ENCODE assay signal across 8 cellular contexts in the genomic region with DNA sequence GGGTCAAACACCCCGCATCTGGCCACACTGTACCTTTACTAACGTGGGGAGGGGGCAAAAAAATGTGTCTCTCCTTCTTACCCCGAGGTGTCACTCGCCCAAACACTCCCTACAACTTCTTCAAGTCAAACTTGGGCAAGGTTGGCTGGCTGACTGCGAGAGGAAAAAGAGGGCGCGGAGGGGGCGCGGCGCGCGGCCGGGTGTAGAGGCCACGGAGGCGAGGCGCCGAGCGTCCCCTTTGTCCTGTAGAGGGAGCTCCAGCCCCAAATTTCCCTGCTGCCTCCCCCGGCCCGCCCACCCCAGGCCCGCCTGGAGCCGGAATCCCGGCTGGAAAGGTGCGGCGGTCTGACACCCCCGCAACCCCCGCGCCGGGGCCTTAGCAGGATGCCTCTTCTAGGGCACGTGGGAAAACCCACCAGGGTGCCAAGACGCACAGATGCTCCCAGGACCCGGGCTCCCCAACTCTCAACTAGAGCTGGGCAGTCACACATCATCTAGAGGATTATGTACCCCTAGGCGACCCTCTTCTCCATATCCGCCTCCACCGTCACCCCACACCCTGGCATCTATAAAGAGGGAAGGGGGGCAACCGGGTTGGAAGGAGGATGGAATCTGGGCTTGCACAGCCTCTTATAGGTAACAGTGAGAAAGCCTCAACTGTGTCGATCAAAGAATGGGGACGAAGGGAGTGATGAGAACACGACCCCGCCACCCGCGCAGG. TPM values are rescaled to one million over a fixed set of nuclear protein-coding genes. Genes with fewer than 3 reads are reported as not detected.
A peak's percentile ranks its signal among the peaks of the same experiment; 100 is the strongest.
DNase-seq lines count a peak whose midpoint lies in the region; ATAC-seq and TF ChIP-seq lines count a peak whose summit lies in the region.

No MANE protein-coding gene starts in this region.

- H3K36me3 Mint-ChIP-seq in activated T-cell treated with anti-CD3 and anti-CD28 coated beads, Interleukin-2, amount 50 U/mL, for 72 hours (ENCODE audit: insufficient read depth in 2 of 2): peaks cover 3 to 8% of the 10 kb centered on the region in 2 donors
- no peaks in the 10 kb centered on the region for H3K36me3 Mint-ChIP-seq in activated T-cell treated with anti-CD3 and anti-CD28 coated beads, Interleukin-2, amount 50 U/mL, for 24 hours (ENCODE audit: low read depth)
- no peaks in the 10 kb centered on the region for H3K36me3 Mint-ChIP-seq in activated naive CD8-positive, alpha-beta T cell treated with anti-CD3 and anti-CD28 coated beads, Interleukin-2, amount 50 U/mL, for 24 hours (ENCODE audit: low read depth)
- H3K36me3 Mint-ChIP-seq in T-cell: no peaks in the 10 kb centered on the region

- ATAC-seq in activated T-cell treated with anti-CD3 and anti-CD28 coated beads, Interleukin-2, amount 50 U/mL, for 72 hours (replicated peaks in 1 of 2): peak; percentile 49 to 54
- peak; percentile 31 for ATAC-seq in activated naive CD8-positive, alpha-beta T cell treated with anti-CD3 and anti-CD28 coated beads, Interleukin-2, amount 50 U/mL, for 24 hours
- ATAC-seq in GM18870 (IDR thresholded peaks at IDR 0.05; ENCODE audit: unreplicated experiment) (no peak), HG03095 (IDR thresholded peaks at IDR 0.05; ENCODE audit: unreplicated experiment) (no peak), T-cell (replicated peaks in 1 of 4) (no peak)

- intact Hi-C loops in testis (cut with DNase I; ENCODE audit: low total_unique reads): no loop called here

- POLR2A ChIA-PET in T-cell (lab: Charles Lee): no interaction called here

- peaks cover 74% of the 10 kb centered on the region for H3K27me3 ChIP-seq in iPS-18a (ENCODE audit: control insufficient read depth, insufficient read depth, low read length)
- H3K27me3 ChIP-seq in testis: no peaks in the 10 kb centered on the region

- no peak overlapping the region for H3K27ac ChIP-seq in iPS-18a (ENCODE audit: low read length)
- H3K27ac ChIP-seq in testis: no peak overlapping the region

- no peak for TF ChIP-seq POLR2A in testis (IDR thresholded peaks at IDR 0.05)

- H3K9ac ChIP-seq in iPS-18a (ENCODE audit: low read length): no peak overlapping the region

- peak overlapping the region; percentile 60 for H3K4me3 ChIP-seq in iPS-18a (ENCODE audit: low read length)
- peak overlapping the region; percentile 24 to 52 for H3K4me3 ChIP-seq in testis

- H3K27me3 Mint-ChIP-seq in activated T-cell treated with anti-CD3 and anti-CD28 coated beads, Interleukin-2, amount 50 U/mL, for 72 hours (ENCODE audit: low read depth): peaks cover 68% of the 10 kb centered on the region
- H3K27me3 Mint-ChIP-seq in activated T-cell treated with anti-CD3 and anti-CD28 coated beads, Interleukin-2, amount 50 U/mL, for 24 hours: peaks cover 73% of the 10 kb centered on the region
- H3K27me3 Mint-ChIP-seq in activated naive CD8-positive, alpha-beta T cell treated with anti-CD3 and anti-CD28 coated beads, Interleukin-2, amount 50 U/mL, for 24 hours: peaks cover 62% of the 10 kb centered on the region
- H3K27me3 Mint-ChIP-seq in T-cell: peaks cover 40 to 68% of the 10 kb centered on the region in 2 donors

- H3K36me3 ChIP-seq in iPS-18a (ENCODE audit: control insufficient read depth, low read depth, low read length) (no peaks in the 10 kb centered on the region), testis (ENCODE audit: low read depth, missing control alignments) (no peaks in the 10 kb centered on the region)

- 2 to 4% methylated on average over 17 to 34 of the region's 42 CpGs for WGBS in testis, 2 donors

- H3K4me1 ChIP-seq in iPS-18a (ENCODE audit: control insufficient read depth, low read depth, low read length) (peaks cover 12% of the 10 kb centered on the region), testis (peaks cover 17% of the 10 kb centered on the region)

- H3K4me3 Mint-ChIP-seq in activated T-cell treated with anti-CD3 and anti-CD28 coated beads, Interleukin-2, amount 50 U/mL, for 72 hours: peak overlapping the region; percentile 72 to 79
- H3K4me3 Mint-ChIP-seq in activated T-cell treated with anti-CD3 and anti-CD28 coated beads, Interleukin-2, amount 50 U/mL, for 24 hours: no peak overlapping the region
- H3K4me3 Mint-ChIP-seq in activated naive CD8-positive, alpha-beta T cell treated with anti-CD3 and anti-CD28 coated beads, Interleukin-2, amount 50 U/mL, for 24 hours: no peak overlapping the region
- peak overlapping the region in 1 of 3 donors; percentile 45 for H3K4me3 Mint-ChIP-seq in T-cell

- DNase-seq in activated T-cell treated with anti-CD3 and anti-CD28 coated beads, Interleukin-2, amount 50 U/mL, for 72 hours: peak; percentile 56 to 57
- DNase-seq in activated T-cell treated with anti-CD3 and anti-CD28 coated beads, Interleukin-2, amount 50 U/mL, for 24 hours: no peak
- DNase-seq in activated naive CD8-positive, alpha-beta T cell treated with anti-CD3 and anti-CD28 coated beads, Interleukin-2, amount 50 U/mL, for 24 hours: peak; percentile 62
- DNase-seq in testis: peak; percentile 70
- DNase-seq in T-cell: no peak

- CTCF ChIA-PET in T-cell (lab: Charles Lee): no interaction called here

- peaks cover 33% of the 10 kb centered on the region for H3K4me1 Mint-ChIP-seq in activated T-cell treated with anti-CD3 and anti-CD28 coated beads, Interleukin-2, amount 50 U/mL, for 72 hours (ENCODE audit: low read depth)
- H3K4me1 Mint-ChIP-seq in activated T-cell treated with anti-CD3 and anti-CD28 coated beads, Interleukin-2, amount 50 U/mL, for 24 hours (ENCODE audit: low read depth): peaks cover 28% of the 10 kb centered on the region
- peaks cover 18% of the 10 kb centered on the region for H3K4me1 Mint-ChIP-seq in activated naive CD8-positive, alpha-beta T cell treated with anti-CD3 and anti-CD28 coated beads, Interleukin-2, amount 50 U/mL, for 24 hours
- peaks cover 24 to 32% (median 25%) of the 10 kb centered on the region in 3 donors for H3K4me1 Mint-ChIP-seq in T-cell

- no peaks in the 10 kb centered on the region for H3K9me3 Mint-ChIP-seq in activated T-cell treated with anti-CD3 and anti-CD28 coated beads, Interleukin-2, amount 50 U/mL, for 72 hours
- H3K9me3 Mint-ChIP-seq in activated T-cell treated with anti-CD3 and anti-CD28 coated beads, Interleukin-2, amount 50 U/mL, for 24 hours: no peaks in the 10 kb centered on the region
- no peaks in the 10 kb centered on the region for H3K9me3 Mint-ChIP-seq in activated naive CD8-positive, alpha-beta T cell treated with anti-CD3 and anti-CD28 coated beads, Interleukin-2, amount 50 U/mL, for 24 hours
- H3K9me3 Mint-ChIP-seq in T-cell: no peaks in the 10 kb centered on the region

- TF ChIP-seq CTCF in testis (IDR thresholded peaks at IDR 0.05): peak; percentile 5 to 68 (median 20)

- H3K9me3 ChIP-seq in iPS-18a (ENCODE audit: control insufficient read depth, low read depth, low read length) (no peaks in the 10 kb centered on the region), testis (no peaks in the 10 kb centered on the region)

- H3K27ac Mint-ChIP-seq in activated T-cell treated with anti-CD3 and anti-CD28 coated beads, Interleukin-2, amount 50 U/mL, for 72 hours: no peak overlapping the region
- H3K27ac Mint-ChIP-seq in activated T-cell treated with anti-CD3 and anti-CD28 coated beads, Interleukin-2, amount 50 U/mL, for 24 hours: no peak overlapping the region
- H3K27ac Mint-ChIP-seq in activated naive CD8-positive, alpha-beta T cell treated with anti-CD3 and anti-CD28 coated beads, Interleukin-2, amount 50 U/mL, for 24 hours: no peak overlapping the region
- no peak overlapping the region for H3K27ac Mint-ChIP-seq in T-cell

RNA-seq across cellular contexts. Expression of a gene that starts 4.2 kb away (rescaled TPM):
- 1 to 10 TPM; 1.7 to 2.5 TPM for total RNA-seq in activated T-cell treated with anti-CD3 and anti-CD28 coated beads, Interleukin-2, amount 50 U/mL, for 72 hours
- total RNA-seq in testis (1 to 10 TPM; 1.2 to 1.6 TPM), T-cell (under 1 TPM in 2 of 5 donors, not detected in 3; 0.19 to 0.35 TPM)
- 1.2 TPM for polyA plus RNA-seq in testis (ENCODE audit: insufficient read depth, low read depth, low replicate concordance)

Comparison
In these comparisons a context has a peak if more than half of its experiments do, and no peak if none do; other contexts are left out.
1. DNase-seq: peak in activated T-cell treated with anti-CD3 and anti-CD28 coated beads, Interleukin-2, amount 50 U/mL, for 72 hours (2 of 2), activated naive CD8-positive, alpha-beta T cell treated with anti-CD3 and anti-CD28 coated beads, Interleukin-2, amount 50 U/mL, for 24 hours (single experiment) and testis (single experiment); none in activated T-cell treated with anti-CD3 and anti-CD28 coated beads, Interleukin-2, amount 50 U/mL, for 24 hours (single experiment) and T-cell (0 of 34).
2. H3K4me3 Mint-ChIP-seq: peak in activated T-cell treated with anti-CD3 and anti-CD28 coated beads, Interleukin-2, amount 50 U/mL, for 72 hours (2 of 2); none in activated T-cell treated with anti-CD3 and anti-CD28 coated beads, Interleukin-2, amount 50 U/mL, for 24 hours (single experiment) and activated naive CD8-positive, alpha-beta T cell treated with anti-CD3 and anti-CD28 coated beads, Interleukin-2, amount 50 U/mL, for 24 hours (single experiment).
3. ATAC-seq: peak in activated T-cell treated with anti-CD3 and anti-CD28 coated beads, Interleukin-2, amount 50 U/mL, for 72 hours (2 of 2) and activated naive CD8-positive, alpha-beta T cell treated with anti-CD3 and anti-CD28 coated beads, Interleukin-2, amount 50 U/mL, for 24 hours (single experiment); none in GM18870 (single experiment), HG03095 (single experiment) and T-cell (0 of 4).